In the genomic region with DNA sequence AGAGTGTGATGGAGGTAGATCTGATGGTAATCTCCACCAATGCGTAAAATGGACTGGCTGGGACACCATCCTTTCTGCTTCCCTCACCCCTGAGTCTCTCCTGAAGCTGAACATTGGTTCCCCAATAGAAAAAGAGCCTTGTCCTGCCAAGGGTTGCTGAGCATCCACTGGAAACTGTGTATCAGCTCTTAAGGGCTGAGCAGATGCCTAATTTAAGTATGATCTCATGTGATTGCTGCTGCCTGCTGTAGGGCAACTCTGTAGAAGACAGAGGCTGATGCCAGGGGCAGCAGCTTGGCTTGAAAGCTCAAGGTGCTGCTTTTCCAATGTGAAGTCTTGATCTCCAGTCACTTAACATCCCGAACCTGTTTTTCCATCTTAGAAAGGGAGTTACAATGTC, we compare ENCODE assay signal across 23 cellular contexts.
"Had no signal": no experiment of that assay in that cellular context is flagged by ENCODE, and none has a peak within 500 bp of the region (broad histone marks: within the 10 kb centered on the region; RNA-seq: fewer than 3 reads in every experiment).

No MANE protein-coding gene starts in this region.

- H3K27me3 ChIP-seq: SJSA1 had no signal

- H3K4me1 Mint-ChIP-seq: IgD-negative memory B cell had no signal

- H3K9me3 ChIP-seq: SJSA1 had no signal

- H3K36me3 ChIP-seq: SJSA1 had no signal

- DNase-seq: KBM-7, MV-4-11, NCI-H1048, NCI-H1105, NCI-H1417, NCI-H1436 treated with DMSO at 0.1 percent for 48 hours, NCI-H1694, NCI-H187 treated with DMSO at 0.1 percent for 48 hours, NCI-H2029 treated with DMSO at 0.1 percent for 48 hours, NCI-H2171 treated with DMSO at 0.1 percent for 48 hours, NCI-H345, NCI-H446 treated with DMSO at 0.1 percent for 48 hours, NCI-H510A treated with DMSO at 0.1 percent for 48 hours, NCI-H526, NCI-H748 treated with DMSO at 0.1 percent for 48 hours, Right ventricle myocardium superior, RPMI8226, SIG-M5, SW 1271 had no signal

- H3K36me3 Mint-ChIP-seq: IgD-negative memory B cell had no signal

- H3K27ac Mint-ChIP-seq: IgD-negative memory B cell had no signal

- H3K4me3 Mint-ChIP-seq: IgD-negative memory B cell had no signal

- H3K4me1 ChIP-seq: SJSA1 had no signal

- H3K4me3 ChIP-seq: SJSA1, SK-N-MC had no signal

- H3K9me3 Mint-ChIP-seq: IgD-negative memory B cell had no signal

- H3K27ac ChIP-seq: HL-60, SJSA1, SK-N-MC had no signal
